1 cellular context compared by ENCODE assay signal in the genomic region with DNA sequence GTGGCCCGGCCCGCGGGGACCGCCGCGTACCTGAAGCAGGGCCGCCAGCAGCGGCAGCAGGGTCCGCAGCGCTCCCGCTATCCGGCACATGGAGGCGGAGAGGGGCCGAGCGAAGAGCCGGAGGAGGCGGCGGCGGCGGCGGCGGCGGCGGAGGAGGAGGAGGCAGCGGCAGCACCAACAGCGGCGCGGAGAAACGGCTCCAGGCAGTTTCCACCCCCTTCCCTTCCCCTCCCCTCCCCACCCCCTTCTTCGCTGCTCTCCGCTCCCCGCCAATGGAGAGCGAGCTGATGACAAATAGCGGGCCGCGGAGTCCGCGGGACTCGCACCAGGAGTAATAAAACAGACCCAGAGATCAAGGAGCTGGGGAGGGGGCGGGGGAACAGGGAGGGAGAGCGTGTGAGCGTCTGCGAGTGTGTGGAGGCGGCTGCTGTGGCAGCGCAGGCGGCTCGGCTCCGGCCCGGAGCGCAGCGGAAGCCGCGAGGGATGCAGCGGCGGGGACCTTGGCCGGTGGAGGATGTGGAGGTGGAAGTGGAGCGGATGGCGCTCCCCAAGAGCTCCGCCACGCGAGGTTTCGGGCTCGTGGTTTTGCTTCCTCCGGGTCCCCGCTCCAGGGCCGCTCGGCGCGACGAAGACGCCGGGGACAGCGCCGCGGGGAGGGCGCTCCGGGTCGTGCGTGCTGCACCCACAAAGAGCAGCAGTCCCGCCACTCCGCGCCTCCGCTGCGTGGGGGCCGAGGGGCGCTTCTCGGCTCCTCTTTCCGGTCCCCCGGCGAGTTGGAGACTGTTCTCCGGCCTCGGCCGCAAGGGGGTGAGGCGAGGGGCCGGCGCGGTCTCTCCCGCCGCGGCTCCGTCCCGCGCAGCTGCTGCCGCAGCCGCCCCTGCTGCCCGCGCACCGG.
A peak's percentile ranks its signal among the peaks of the same experiment; 100 is the strongest.
TF ChIP-seq lines count a peak whose summit lies in the region.

CDH2 (minus strand) TSS at position 198 of the 895 bp plus-strand sequence; CDS start at position 90, 108 bp downstream.

TF ChIP-seq in WTC11, 78 proteins besides CTCF, POLR2A, EP300 and RAD21 (continued from another document):
- TF ChIP-seq, protein P1, sequence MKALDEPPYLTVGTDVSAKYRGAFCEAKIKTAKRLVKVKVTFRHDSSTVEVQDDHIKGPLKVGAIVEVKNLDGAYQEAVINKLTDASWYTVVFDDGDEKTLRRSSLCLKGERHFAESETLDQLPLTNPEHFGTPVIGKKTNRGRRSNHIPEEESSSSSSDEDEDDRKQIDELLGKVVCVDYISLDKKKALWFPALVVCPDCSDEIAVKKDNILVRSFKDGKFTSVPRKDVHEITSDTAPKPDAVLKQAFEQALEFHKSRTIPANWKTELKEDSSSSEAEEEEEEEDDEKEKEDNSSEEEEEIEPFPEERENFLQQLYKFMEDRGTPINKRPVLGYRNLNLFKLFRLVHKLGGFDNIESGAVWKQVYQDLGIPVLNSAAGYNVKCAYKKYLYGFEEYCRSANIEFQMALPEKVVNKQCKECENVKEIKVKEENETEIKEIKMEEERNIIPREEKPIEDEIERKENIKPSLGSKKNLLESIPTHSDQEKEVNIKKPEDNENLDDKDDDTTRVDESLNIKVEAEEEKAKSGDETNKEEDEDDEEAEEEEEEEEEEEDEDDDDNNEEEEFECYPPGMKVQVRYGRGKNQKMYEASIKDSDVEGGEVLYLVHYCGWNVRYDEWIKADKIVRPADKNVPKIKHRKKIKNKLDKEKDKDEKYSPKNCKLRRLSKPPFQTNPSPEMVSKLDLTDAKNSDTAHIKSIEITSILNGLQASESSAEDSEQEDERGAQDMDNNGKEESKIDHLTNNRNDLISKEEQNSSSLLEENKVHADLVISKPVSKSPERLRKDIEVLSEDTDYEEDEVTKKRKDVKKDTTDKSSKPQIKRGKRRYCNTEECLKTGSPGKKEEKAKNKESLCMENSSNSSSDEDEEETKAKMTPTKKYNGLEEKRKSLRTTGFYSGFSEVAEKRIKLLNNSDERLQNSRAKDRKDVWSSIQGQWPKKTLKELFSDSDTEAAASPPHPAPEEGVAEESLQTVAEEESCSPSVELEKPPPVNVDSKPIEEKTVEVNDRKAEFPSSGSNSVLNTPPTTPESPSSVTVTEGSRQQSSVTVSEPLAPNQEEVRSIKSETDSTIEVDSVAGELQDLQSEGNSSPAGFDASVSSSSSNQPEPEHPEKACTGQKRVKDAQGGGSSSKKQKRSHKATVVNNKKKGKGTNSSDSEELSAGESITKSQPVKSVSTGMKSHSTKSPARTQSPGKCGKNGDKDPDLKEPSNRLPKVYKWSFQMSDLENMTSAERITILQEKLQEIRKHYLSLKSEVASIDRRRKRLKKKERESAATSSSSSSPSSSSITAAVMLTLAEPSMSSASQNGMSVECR (CRISPR knock-in tag; IDR thresholded peaks at IDR 0.05; ENCODE audit: borderline replicate concordance), result peak; percentile 50; the same call in 1 of the 2 replicates
- TF ChIP-seq, protein P2, sequence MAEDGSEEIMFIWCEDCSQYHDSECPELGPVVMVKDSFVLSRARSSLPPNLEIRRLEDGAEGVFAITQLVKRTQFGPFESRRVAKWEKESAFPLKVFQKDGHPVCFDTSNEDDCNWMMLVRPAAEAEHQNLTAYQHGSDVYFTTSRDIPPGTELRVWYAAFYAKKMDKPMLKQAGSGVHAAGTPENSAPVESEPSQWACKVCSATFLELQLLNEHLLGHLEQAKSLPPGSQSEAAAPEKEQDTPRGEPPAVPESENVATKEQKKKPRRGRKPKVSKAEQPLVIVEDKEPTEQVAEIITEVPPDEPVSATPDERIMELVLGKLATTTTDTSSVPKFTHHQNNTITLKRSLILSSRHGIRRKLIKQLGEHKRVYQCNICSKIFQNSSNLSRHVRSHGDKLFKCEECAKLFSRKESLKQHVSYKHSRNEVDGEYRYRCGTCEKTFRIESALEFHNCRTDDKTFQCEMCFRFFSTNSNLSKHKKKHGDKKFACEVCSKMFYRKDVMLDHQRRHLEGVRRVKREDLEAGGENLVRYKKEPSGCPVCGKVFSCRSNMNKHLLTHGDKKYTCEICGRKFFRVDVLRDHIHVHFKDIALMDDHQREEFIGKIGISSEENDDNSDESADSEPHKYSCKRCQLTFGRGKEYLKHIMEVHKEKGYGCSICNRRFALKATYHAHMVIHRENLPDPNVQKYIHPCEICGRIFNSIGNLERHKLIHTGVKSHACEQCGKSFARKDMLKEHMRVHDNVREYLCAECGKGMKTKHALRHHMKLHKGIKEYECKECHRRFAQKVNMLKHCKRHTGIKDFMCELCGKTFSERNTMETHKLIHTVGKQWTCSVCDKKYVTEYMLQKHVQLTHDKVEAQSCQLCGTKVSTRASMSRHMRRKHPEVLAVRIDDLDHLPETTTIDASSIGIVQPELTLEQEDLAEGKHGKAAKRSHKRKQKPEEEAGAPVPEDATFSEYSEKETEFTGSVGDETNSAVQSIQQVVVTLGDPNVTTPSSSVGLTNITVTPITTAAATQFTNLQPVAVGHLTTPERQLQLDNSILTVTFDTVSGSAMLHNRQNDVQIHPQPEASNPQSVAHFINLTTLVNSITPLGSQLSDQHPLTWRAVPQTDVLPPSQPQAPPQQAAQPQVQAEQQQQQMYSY (CRISPR knock-in tag; IDR thresholded peaks at IDR 0.05), result peak; percentile 60; the same call in 1 of the 2 replicates
- TF ChIP-seq FOXK1 (CRISPR knock-in tag; IDR thresholded peaks at IDR 0.05), result peak; percentile 15; the same call in 1 of the 2 replicates
- TF ChIP-seq ATF6 (CRISPR knock-in tag; IDR thresholded peaks at IDR 0.05), result no peak
- peak; percentile 31; the same call in 1 of the 2 replicates for TF ChIP-seq ZNF219 (CRISPR knock-in tag; IDR thresholded peaks at IDR 0.05; ENCODE audit: borderline replicate concordance)
- TF ChIP-seq NR1H2 (CRISPR knock-in tag; IDR thresholded peaks at IDR 0.05), result no peak
- no peak for TF ChIP-seq ZBTB21 (CRISPR knock-in tag; IDR thresholded peaks at IDR 0.05; ENCODE audit: borderline replicate concordance)
- TF ChIP-seq, protein P3, sequence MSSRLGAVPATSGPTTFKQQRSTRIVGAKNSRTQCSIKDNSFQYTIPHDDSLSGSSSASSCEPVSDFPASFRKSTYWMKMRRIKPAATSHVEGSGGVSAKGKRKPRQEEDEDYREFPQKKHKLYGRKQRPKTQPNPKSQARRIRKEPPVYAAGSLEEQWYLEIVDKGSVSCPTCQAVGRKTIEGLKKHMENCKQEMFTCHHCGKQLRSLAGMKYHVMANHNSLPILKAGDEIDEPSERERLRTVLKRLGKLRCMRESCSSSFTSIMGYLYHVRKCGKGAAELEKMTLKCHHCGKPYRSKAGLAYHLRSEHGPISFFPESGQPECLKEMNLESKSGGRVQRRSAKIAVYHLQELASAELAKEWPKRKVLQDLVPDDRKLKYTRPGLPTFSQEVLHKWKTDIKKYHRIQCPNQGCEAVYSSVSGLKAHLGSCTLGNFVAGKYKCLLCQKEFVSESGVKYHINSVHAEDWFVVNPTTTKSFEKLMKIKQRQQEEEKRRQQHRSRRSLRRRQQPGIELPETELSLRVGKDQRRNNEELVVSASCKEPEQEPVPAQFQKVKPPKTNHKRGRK (CRISPR knock-in tag; IDR thresholded peaks at IDR 0.05; ENCODE audit: borderline replicate concordance), result no peak
- 0 out of 2 replicates have a peak, but pooled peaks have one; percentile 2 for TF ChIP-seq E2F5 (CRISPR knock-in tag; IDR thresholded peaks at IDR 0.05)
- no peak for TF ChIP-seq TP53 (CRISPR knock-in tag; IDR thresholded peaks at IDR 0.05)
- TF ChIP-seq, protein P4, sequence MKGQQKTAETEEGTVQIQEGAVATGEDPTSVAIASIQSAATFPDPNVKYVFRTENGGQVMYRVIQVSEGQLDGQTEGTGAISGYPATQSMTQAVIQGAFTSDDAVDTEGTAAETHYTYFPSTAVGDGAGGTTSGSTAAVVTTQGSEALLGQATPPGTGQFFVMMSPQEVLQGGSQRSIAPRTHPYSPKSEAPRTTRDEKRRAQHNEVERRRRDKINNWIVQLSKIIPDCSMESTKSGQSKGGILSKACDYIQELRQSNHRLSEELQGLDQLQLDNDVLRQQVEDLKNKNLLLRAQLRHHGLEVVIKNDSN (CRISPR knock-in tag; IDR thresholded peaks at IDR 0.05), result 0 out of 2 replicates have a peak, but pooled peaks have one; percentile 15
- no peak for TF ChIP-seq NFATC4 (CRISPR knock-in tag; IDR thresholded peaks at IDR 0.05)
TF ChIP-seq in WTC11: peak in this region for 7.
